ENCODE assay signal across 2 cellular contexts in the genomic region with DNA sequence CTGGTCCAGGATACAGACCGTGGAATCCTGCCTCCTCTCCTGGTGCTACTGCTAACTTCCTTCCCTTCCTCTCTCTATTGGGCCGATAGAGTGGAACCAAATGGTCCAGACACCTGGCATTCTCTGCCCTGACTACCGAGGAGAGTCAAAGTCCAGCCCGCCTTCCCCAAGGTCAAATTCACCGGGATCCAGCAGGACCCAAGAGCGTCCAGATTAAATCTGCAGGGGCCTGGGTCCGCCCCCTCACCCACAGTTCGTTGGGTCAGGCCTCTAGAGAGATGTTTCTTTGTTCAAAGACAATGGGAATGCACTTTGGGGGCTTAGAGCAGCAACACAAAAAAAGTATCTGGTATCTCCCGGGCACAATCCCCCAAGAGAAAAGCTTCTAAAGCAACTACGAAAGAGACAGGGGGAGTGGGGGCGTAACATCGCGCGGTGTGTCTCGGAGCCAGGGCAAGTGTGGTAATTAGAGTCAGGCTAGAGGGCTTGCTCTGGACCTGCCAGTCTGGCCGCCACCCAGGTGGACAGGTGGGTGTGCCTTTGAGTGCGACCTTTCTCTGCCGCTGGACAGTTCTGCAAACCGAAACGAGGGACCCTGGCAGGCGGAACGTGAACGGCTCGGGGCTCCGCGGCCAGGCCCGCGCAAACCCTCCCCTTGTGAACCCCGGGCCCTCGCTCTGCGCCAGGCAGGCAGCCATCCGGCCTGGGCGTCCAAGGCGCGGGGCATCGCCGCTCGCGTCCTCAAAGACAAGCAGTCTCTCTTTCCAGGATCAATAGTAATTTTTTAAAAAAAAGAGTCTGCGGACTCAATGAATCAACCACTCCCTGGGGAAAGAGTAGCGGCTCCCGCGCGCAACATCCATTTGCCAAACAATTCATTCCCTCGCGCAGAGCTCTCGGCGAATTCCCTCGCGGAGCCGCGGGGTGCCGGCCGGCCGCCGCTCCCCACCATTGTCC.
TF ChIP-seq lines count a peak whose summit lies in the region.

No MANE protein-coding gene starts in this region.

TF ChIP-seq in Ishikawa, 13 proteins besides CTCF, POLR2A, EP300 and RAD21:
- TF ChIP-seq FOXM1 (IDR thresholded peaks at IDR 0.05; ENCODE audit: borderline replicate concordance, low read depth), result no peak
- no peak for TF ChIP-seq TEAD4 (IDR thresholded peaks at IDR 0.05)
- TF ChIP-seq TAF1 (IDR thresholded peaks at IDR 0.05; ENCODE audit: low read depth), result no peak
- no peak for TF ChIP-seq CREB1 (IDR thresholded peaks at IDR 0.05; ENCODE audit: low read depth)
- TF ChIP-seq CEBPB (IDR thresholded peaks at IDR 0.05), result no peak
- TF ChIP-seq, protein P1, sequence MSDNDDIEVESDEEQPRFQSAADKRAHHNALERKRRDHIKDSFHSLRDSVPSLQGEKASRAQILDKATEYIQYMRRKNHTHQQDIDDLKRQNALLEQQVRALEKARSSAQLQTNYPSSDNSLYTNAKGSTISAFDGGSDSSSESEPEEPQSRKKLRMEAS (IDR thresholded peaks at IDR 0.05), result 0 out of 2 replicates have a peak, but pooled peaks have one; percentile 42
- no peak for TF ChIP-seq TCF12 (IDR thresholded peaks at IDR 0.05; ENCODE audit: low read depth)
- TF ChIP-seq, protein P2, sequence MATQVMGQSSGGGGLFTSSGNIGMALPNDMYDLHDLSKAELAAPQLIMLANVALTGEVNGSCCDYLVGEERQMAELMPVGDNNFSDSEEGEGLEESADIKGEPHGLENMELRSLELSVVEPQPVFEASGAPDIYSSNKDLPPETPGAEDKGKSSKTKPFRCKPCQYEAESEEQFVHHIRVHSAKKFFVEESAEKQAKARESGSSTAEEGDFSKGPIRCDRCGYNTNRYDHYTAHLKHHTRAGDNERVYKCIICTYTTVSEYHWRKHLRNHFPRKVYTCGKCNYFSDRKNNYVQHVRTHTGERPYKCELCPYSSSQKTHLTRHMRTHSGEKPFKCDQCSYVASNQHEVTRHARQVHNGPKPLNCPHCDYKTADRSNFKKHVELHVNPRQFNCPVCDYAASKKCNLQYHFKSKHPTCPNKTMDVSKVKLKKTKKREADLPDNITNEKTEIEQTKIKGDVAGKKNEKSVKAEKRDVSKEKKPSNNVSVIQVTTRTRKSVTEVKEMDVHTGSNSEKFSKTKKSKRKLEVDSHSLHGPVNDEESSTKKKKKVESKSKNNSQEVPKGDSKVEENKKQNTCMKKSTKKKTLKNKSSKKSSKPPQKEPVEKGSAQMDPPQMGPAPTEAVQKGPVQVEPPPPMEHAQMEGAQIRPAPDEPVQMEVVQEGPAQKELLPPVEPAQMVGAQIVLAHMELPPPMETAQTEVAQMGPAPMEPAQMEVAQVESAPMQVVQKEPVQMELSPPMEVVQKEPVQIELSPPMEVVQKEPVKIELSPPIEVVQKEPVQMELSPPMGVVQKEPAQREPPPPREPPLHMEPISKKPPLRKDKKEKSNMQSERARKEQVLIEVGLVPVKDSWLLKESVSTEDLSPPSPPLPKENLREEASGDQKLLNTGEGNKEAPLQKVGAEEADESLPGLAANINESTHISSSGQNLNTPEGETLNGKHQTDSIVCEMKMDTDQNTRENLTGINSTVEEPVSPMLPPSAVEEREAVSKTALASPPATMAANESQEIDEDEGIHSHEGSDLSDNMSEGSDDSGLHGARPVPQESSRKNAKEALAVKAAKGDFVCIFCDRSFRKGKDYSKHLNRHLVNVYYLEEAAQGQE (IDR thresholded peaks at IDR 0.05; ENCODE audit: low read depth), result 0 out of 2 replicates have a peak, but pooled peaks have one; percentile 32
TF ChIP-seq in Ishikawa: peak in this region for 2.

TF ChIP-seq in H1, 55 proteins besides CTCF, POLR2A, EP300 and RAD21:
- TF ChIP-seq KDM5A (IDR thresholded peaks at IDR 0.05; ENCODE audit: low read length) (no peak), KDM4A (IDR thresholded peaks at IDR 0.05; ENCODE audit: low read depth, low read length, severe bottlenecking) (peak; percentile 74), CREB1 (IDR thresholded peaks at IDR 0.05) (no peak), NRF1 (IDR thresholded peaks at IDR 0.05; ENCODE audit: low read depth, low read length) (no peak), SIN3A (conservative IDR thresholded peaks at IDR 0.05 in 1 of 2, IDR thresholded peaks at IDR 0.05 in 1 of 2; ENCODE audit: low read depth in 1 of 2, low read length in 2 of 2) (no peak; a peak in 1 of 4 replicates), POLR2AphosphoS5 (IDR thresholded peaks at IDR 0.05; ENCODE audit: low read depth, low read length) (no peak), JUN (IDR thresholded peaks at IDR 0.05; ENCODE audit: low read depth, low read length) (no peak), GTF2F1 (IDR thresholded peaks at IDR 0.05; ENCODE audit: borderline replicate concordance, low read depth, low read length) (no peak), SRF (IDR thresholded peaks at IDR 0.05; ENCODE audit: low read depth, low read length) (no peak), ASH2L (IDR thresholded peaks at IDR 0.05; ENCODE audit: low read length) (peak; percentile 62), TAF7 (optimal IDR thresholded peaks at IDR 0.05; ENCODE audit: borderline replicate concordance, low read depth, low read length) (no peak), HDAC6 (IDR thresholded peaks at IDR 0.05; ENCODE audit: low read depth, low read length) (no peak), BACH1 (IDR thresholded peaks at IDR 0.05; ENCODE audit: low read length) (no peak), EGR1 (IDR thresholded peaks at IDR 0.05; ENCODE audit: borderline replicate concordance, low read depth, low read length) (peak; percentile 38; the same call in 1 of the 2 replicates), SUZ12 (IDR thresholded peaks at IDR 0.05; ENCODE audit: low read length) (no peak), KDM1A (IDR thresholded peaks at IDR 0.05; ENCODE audit: borderline replicate concordance, low read length) (no peak)
- TF ChIP-seq, protein P3, sequence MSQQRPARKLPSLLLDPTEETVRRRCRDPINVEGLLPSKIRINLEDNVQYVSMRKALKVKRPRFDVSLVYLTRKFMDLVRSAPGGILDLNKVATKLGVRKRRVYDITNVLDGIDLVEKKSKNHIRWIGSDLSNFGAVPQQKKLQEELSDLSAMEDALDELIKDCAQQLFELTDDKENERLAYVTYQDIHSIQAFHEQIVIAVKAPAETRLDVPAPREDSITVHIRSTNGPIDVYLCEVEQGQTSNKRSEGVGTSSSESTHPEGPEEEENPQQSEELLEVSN (IDR thresholded peaks at IDR 0.05), result no peak
- TF ChIP-seq, protein P4, sequence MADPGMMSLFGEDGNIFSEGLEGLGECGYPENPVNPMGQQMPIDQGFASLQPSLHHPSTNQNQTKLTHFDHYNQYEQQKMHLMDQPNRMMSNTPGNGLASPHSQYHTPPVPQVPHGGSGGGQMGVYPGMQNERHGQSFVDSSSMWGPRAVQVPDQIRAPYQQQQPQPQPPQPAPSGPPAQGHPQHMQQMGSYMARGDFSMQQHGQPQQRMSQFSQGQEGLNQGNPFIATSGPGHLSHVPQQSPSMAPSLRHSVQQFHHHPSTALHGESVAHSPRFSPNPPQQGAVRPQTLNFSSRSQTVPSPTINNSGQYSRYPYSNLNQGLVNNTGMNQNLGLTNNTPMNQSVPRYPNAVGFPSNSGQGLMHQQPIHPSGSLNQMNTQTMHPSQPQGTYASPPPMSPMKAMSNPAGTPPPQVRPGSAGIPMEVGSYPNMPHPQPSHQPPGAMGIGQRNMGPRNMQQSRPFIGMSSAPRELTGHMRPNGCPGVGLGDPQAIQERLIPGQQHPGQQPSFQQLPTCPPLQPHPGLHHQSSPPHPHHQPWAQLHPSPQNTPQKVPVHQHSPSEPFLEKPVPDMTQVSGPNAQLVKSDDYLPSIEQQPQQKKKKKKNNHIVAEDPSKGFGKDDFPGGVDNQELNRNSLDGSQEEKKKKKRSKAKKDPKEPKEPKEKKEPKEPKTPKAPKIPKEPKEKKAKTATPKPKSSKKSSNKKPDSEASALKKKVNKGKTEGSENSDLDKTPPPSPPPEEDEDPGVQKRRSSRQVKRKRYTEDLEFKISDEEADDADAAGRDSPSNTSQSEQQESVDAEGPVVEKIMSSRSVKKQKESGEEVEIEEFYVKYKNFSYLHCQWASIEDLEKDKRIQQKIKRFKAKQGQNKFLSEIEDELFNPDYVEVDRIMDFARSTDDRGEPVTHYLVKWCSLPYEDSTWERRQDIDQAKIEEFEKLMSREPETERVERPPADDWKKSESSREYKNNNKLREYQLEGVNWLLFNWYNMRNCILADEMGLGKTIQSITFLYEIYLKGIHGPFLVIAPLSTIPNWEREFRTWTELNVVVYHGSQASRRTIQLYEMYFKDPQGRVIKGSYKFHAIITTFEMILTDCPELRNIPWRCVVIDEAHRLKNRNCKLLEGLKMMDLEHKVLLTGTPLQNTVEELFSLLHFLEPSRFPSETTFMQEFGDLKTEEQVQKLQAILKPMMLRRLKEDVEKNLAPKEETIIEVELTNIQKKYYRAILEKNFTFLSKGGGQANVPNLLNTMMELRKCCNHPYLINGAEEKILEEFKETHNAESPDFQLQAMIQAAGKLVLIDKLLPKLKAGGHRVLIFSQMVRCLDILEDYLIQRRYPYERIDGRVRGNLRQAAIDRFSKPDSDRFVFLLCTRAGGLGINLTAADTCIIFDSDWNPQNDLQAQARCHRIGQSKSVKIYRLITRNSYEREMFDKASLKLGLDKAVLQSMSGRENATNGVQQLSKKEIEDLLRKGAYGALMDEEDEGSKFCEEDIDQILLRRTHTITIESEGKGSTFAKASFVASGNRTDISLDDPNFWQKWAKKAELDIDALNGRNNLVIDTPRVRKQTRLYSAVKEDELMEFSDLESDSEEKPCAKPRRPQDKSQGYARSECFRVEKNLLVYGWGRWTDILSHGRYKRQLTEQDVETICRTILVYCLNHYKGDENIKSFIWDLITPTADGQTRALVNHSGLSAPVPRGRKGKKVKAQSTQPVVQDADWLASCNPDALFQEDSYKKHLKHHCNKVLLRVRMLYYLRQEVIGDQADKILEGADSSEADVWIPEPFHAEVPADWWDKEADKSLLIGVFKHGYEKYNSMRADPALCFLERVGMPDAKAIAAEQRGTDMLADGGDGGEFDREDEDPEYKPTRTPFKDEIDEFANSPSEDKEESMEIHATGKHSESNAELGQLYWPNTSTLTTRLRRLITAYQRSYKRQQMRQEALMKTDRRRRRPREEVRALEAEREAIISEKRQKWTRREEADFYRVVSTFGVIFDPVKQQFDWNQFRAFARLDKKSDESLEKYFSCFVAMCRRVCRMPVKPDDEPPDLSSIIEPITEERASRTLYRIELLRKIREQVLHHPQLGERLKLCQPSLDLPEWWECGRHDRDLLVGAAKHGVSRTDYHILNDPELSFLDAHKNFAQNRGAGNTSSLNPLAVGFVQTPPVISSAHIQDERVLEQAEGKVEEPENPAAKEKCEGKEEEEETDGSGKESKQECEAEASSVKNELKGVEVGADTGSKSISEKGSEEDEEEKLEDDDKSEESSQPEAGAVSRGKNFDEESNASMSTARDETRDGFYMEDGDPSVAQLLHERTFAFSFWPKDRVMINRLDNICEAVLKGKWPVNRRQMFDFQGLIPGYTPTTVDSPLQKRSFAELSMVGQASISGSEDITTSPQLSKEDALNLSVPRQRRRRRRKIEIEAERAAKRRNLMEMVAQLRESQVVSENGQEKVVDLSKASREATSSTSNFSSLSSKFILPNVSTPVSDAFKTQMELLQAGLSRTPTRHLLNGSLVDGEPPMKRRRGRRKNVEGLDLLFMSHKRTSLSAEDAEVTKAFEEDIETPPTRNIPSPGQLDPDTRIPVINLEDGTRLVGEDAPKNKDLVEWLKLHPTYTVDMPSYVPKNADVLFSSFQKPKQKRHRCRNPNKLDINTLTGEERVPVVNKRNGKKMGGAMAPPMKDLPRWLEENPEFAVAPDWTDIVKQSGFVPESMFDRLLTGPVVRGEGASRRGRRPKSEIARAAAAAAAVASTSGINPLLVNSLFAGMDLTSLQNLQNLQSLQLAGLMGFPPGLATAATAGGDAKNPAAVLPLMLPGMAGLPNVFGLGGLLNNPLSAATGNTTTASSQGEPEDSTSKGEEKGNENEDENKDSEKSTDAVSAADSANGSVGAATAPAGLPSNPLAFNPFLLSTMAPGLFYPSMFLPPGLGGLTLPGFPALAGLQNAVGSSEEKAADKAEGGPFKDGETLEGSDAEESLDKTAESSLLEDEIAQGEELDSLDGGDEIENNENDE (IDR thresholded peaks at IDR 0.05; ENCODE audit: insufficient replicate concordance, low read length), result no peak
- TF ChIP-seq, protein P5, sequence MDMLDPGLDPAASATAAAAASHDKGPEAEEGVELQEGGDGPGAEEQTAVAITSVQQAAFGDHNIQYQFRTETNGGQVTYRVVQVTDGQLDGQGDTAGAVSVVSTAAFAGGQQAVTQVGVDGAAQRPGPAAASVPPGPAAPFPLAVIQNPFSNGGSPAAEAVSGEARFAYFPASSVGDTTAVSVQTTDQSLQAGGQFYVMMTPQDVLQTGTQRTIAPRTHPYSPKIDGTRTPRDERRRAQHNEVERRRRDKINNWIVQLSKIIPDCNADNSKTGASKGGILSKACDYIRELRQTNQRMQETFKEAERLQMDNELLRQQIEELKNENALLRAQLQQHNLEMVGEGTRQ (IDR thresholded peaks at IDR 0.05; ENCODE audit: low read length), result no peak
